8 cellular contexts compared by ENCODE assay signal in genomic region chr1:75725861-75726361, GRCh38. TPM values are rescaled to one million over a fixed set of nuclear protein-coding genes. Genes with fewer than 3 reads are reported as not detected.
DNase-seq lines count a peak whose midpoint lies in the region; ATAC-seq and TF ChIP-seq lines count a peak whose summit lies in the region.

No MANE protein-coding gene starts in this region.

- intact Hi-C loops in left ventricle myocardium inferior (cut with micrococcal nuclease), result loop anchor here (10.0 kb wide), 1 partner anchor 59 kb away; the partner anchor contains the start of gene RABGGTB
- intact Hi-C loops in Right ventricle myocardium inferior (cut with DNase I), result no loop called here

- peak overlapping the region; percentile 86 for H3K4me3 Mint-ChIP-seq in activated T-helper 17 cell treated with anti-CD3 and anti-CD28 coated beads, Interleukin-2, amount 50 U/mL, for 72 hours
- peak overlapping the region; percentile 99 for H3K4me3 Mint-ChIP-seq in type B pancreatic cell

- no peaks in the 10 kb centered on the region for H3K27me3 Mint-ChIP-seq in activated T-helper 17 cell treated with anti-CD3 and anti-CD28 coated beads, Interleukin-2, amount 50 U/mL, for 72 hours
- H3K27me3 Mint-ChIP-seq in type B pancreatic cell, result no peaks in the 10 kb centered on the region

- peaks cover 10% of the 10 kb centered on the region for H3K36me3 Mint-ChIP-seq in activated T-helper 17 cell treated with anti-CD3 and anti-CD28 coated beads, Interleukin-2, amount 50 U/mL, for 72 hours (ENCODE audit: low read depth)
- H3K36me3 Mint-ChIP-seq in type B pancreatic cell, result peaks cover 7% of the 10 kb centered on the region

- H3K9me3 ChIP-seq in left ventricle myocardium inferior (replicated peaks), result no peaks in the 10 kb centered on the region

- no peaks in the 10 kb centered on the region for H3K9me3 Mint-ChIP-seq in activated T-helper 17 cell treated with anti-CD3 and anti-CD28 coated beads, Interleukin-2, amount 50 U/mL, for 72 hours
- no peaks in the 10 kb centered on the region for H3K9me3 Mint-ChIP-seq in type B pancreatic cell

- no peak for ATAC-seq in Right ventricle myocardium inferior
- ATAC-seq in activated T-helper 17 cell treated with anti-CD3 and anti-CD28 coated beads, Interleukin-2, amount 50 U/mL, for 72 hours (replicated peaks), result no peak
- ATAC-seq in HG03196 (IDR thresholded peaks at IDR 0.05; ENCODE audit: unreplicated experiment), result no peak

- H3K36me3 ChIP-seq in left ventricle myocardium inferior, result peaks cover 5% of the 10 kb centered on the region

- H3K27ac ChIP-seq in left ventricle myocardium inferior (replicated peaks), result peak overlapping the region; percentile 92

- TF ChIP-seq CTCF in left ventricle myocardium inferior (IDR thresholded peaks at IDR 0.05; ENCODE audit: borderline replicate concordance) (no peak), type B pancreatic cell (conservative IDR thresholded peaks at IDR 0.05) (no peak)

- H3K4me1 ChIP-seq in left ventricle myocardium inferior, result peaks cover 49% of the 10 kb centered on the region

- DNase-seq in left ventricle myocardium inferior (no peak), Right ventricle myocardium inferior (ENCODE audit: missing footprints) (no peak), kidney tubule cell (ENCODE audit: low spot score) (peak; percentile 54), type B pancreatic cell (ENCODE audit: extremely low spot score, unreplicated experiment) (no peak), occipital lobe (lab: John Stamatoyannopoulos, UW) (no peak), pons (ENCODE audit: low spot score) (no peak)

- H3K4me1 Mint-ChIP-seq in activated T-helper 17 cell treated with anti-CD3 and anti-CD28 coated beads, Interleukin-2, amount 50 U/mL, for 72 hours, result peaks cover 6% of the 10 kb centered on the region
- peaks cover 30% of the 10 kb centered on the region for H3K4me1 Mint-ChIP-seq in type B pancreatic cell (ENCODE audit: unreplicated experiment)

- H3K27ac Mint-ChIP-seq in activated T-helper 17 cell treated with anti-CD3 and anti-CD28 coated beads, Interleukin-2, amount 50 U/mL, for 72 hours, result peak overlapping the region; percentile 84
- peak overlapping the region; percentile 68 for H3K27ac Mint-ChIP-seq in type B pancreatic cell

- H3K27me3 ChIP-seq in left ventricle myocardium inferior (ENCODE audit: low read depth), result no peaks in the 10 kb centered on the region

- peak overlapping the region; percentile 78 for H3K4me3 ChIP-seq in left ventricle myocardium inferior

RNA-seq across cellular contexts. Expression of gene ACADM, which starts 1.4 kb away (rescaled TPM):
- 358 TPM for total RNA-seq in left ventricle myocardium inferior
- 378 TPM for total RNA-seq in Right ventricle myocardium inferior
- total RNA-seq in activated T-helper 17 cell treated with anti-CD3 and anti-CD28 coated beads, Interleukin-2, amount 50 U/mL, for 72 hours, result 10 to 100 TPM; 41.3 to 61.9 TPM
- 29.8 and 58.3 TPM in 2 replicates for total RNA-seq in type B pancreatic cell (ENCODE audit: low replicate concordance)
- 69.1 TPM for total RNA-seq in occipital lobe
